In genomic region chr9:95105519-95106287, GRCh38 we compare ENCODE assay signal across 21 cellular contexts.
DNase-seq lines count a peak whose midpoint lies in the region; ATAC-seq and TF ChIP-seq lines count a peak whose summit lies in the region.
"Had no signal": no experiment of that assay in that cellular context is flagged by ENCODE, and none has a peak within 500 bp of the region (broad histone marks: within the 10 kb centered on the region; RNA-seq: fewer than 3 reads in every experiment).

No MANE protein-coding gene starts in this region.

- TF ChIP-seq CTCF in Calu3 (IDR thresholded peaks at IDR 0.05; ENCODE audit: unreplicated experiment) (no peak), ascending aorta (IDR thresholded peaks at IDR 0.05) (no peak), esophagus squamous epithelium (IDR thresholded peaks at IDR 0.05) (peak in 2 of 6 experiments; percentile 16 to 24), psoas muscle (IDR thresholded peaks at IDR 0.05) (no peak), GM23338 (conservative IDR thresholded peaks at IDR 0.05; ENCODE audit: low read depth in 2 of 2) (no peak)

- H3K9me3 ChIP-seq in ascending aorta: no peaks in the 10 kb centered on the region
- no peaks in the 10 kb centered on the region for H3K9me3 ChIP-seq in esophagus squamous epithelium
- no peaks in the 10 kb centered on the region for H3K9me3 ChIP-seq in psoas muscle

- H4K20me1 ChIP-seq in GM23338 (replicated peaks; ENCODE audit: insufficient read depth): no peaks in the 10 kb centered on the region

- ATAC-seq in psoas muscle (no peak), GM23338 (no peak), GM21515 (IDR thresholded peaks at IDR 0.05; ENCODE audit: unreplicated experiment) (no peak), GM21367 (IDR thresholded peaks at IDR 0.05; ENCODE audit: unreplicated experiment) (no peak), HG02885 (IDR thresholded peaks at IDR 0.05; ENCODE audit: poor library complexity, unreplicated experiment) (no peak)
- ATAC-seq: activated CD4-positive, CD25-positive, alpha-beta regulatory T cell treated with anti-CD3 and anti-CD28 coated beads, Interleukin-2, amount 50 U/mL, for 24 hours; activated CD8-positive, alpha-beta memory T cell treated with anti-CD3 and anti-CD28 coated beads, Interleukin-2, amount 10 ng/mL, durations not matched to agents 7 days and 5 days; left lobe of liver; stimulated activated memory B cell treated with anti-CD40 and anti-IgM and Interleukin-4, amounts not matched to agents 10 μg/mL and 1 μg/mL and 100 μg/mL, for 72 hours had no signal

- no peaks in the 10 kb centered on the region for H3K9me2 ChIP-seq in GM23338 (ENCODE audit: insufficient read depth)

- H3K4me1 ChIP-seq in ascending aorta: peaks cover 42 to 88% of the 10 kb centered on the region in 2 donors
- H3K4me1 ChIP-seq in esophagus squamous epithelium: peaks cover 56 to 89% (median 61%) of the 10 kb centered on the region in 3 donors
- H3K4me1 ChIP-seq in psoas muscle: peaks cover 30% of the 10 kb centered on the region
- H3K4me1 ChIP-seq in GM23338 (ENCODE audit: insufficient read depth): no peaks in the 10 kb centered on the region; the same call in 1 of the 2 replicates
- H3K4me1 ChIP-seq: parathyroid adenoma had no signal

- no peaks in the 10 kb centered on the region for H3K27me3 Mint-ChIP-seq in Calu3 (ENCODE audit: unreplicated experiment)
- H3K27me3 Mint-ChIP-seq in GM23338 (ENCODE audit: insufficient read depth, low read depth, poor library complexity): peaks cover 10% of the 10 kb centered on the region
- H3K27me3 Mint-ChIP-seq: activated CD8-positive, alpha-beta memory T cell treated with anti-CD3 and anti-CD28 coated beads, Interleukin-2, amount 10 ng/mL, durations not matched to agents 7 days and 5 days; CD4-positive, alpha-beta T cell; stimulated activated memory B cell treated with anti-CD40 and anti-IgM and Interleukin-4, amounts not matched to agents 10 μg/mL and 1 μg/mL and 100 μg/mL, for 72 hours had no signal

- intact Hi-C loops in Calu3 (cut with micrococcal nuclease; ENCODE audit: unreplicated experiment) (no loop called here), ascending aorta (cut with DNase I) (loop anchor here (2.0 kb wide), 1 partner anchor 15 kb away; no protein-coding TSS in a partner anchor), esophagus squamous epithelium (cut with DNase I) (no loop called here), psoas muscle (cut with DNase I) (no loop called here)

- DNase-seq in Calu3: no peak
- DNase-seq in ascending aorta (ENCODE audit: low spot score in 2 of 2): no peak
- DNase-seq in esophagus squamous epithelium (lab: John Stamatoyannopoulos, UW): no peak
- no peak for DNase-seq in psoas muscle
- DNase-seq in GM23338 (ENCODE audit: low spot score): no peak
- DNase-seq: activated CD8-positive, alpha-beta memory T cell treated with anti-CD3 and anti-CD28 coated beads, Interleukin-2, amount 10 ng/mL, durations not matched to agents 7 days and 5 days; activated gamma-delta T cell; CD4-positive, alpha-beta T cell; dermis blood vessel endothelial cell; hypothalamus; Karpas-422; NCI-H1436; NCI-H2227 treated with DMSO at 0.1 percent for 48 hours; T-helper 2 cell had no signal

- no peaks in the 10 kb centered on the region for H3K79me2 ChIP-seq in GM23338 (replicated peaks; ENCODE audit: insufficient read depth)
- H3K79me2 ChIP-seq: parathyroid adenoma had no signal

- CTCF ChIA-PET in Calu3 (lab: Charles Lee): interaction anchor here (0.5 kb wide), 1 partner anchor 143 kb away, joined by 3 read pairs; no protein-coding TSS in a partner anchor

- no peaks in the 10 kb centered on the region for H3F3A ChIP-seq in GM23338 (replicated peaks; ENCODE audit: low read depth)

- peak overlapping the region; percentile 58 for H3K27ac Mint-ChIP-seq in Calu3 (ENCODE audit: unreplicated experiment)
- no peak overlapping the region for H3K27ac Mint-ChIP-seq in GM23338
- H3K27ac Mint-ChIP-seq: activated CD8-positive, alpha-beta memory T cell treated with anti-CD3 and anti-CD28 coated beads, Interleukin-2, amount 10 ng/mL, durations not matched to agents 7 days and 5 days; CD4-positive, alpha-beta T cell; stimulated activated memory B cell treated with anti-CD40 and anti-IgM and Interleukin-4, amounts not matched to agents 10 μg/mL and 1 μg/mL and 100 μg/mL, for 72 hours had no signal

- no peak for TF ChIP-seq POLR2A in esophagus squamous epithelium (IDR thresholded peaks at IDR 0.05)

- H3K4me3 Mint-ChIP-seq in Calu3 (ENCODE audit: low read depth, unreplicated experiment) (no peak overlapping the region), GM23338 (no peak overlapping the region)
- H3K4me3 Mint-ChIP-seq: activated CD8-positive, alpha-beta memory T cell treated with anti-CD3 and anti-CD28 coated beads, Interleukin-2, amount 10 ng/mL, durations not matched to agents 7 days and 5 days; CD4-positive, alpha-beta T cell; stimulated activated memory B cell treated with anti-CD40 and anti-IgM and Interleukin-4, amounts not matched to agents 10 μg/mL and 1 μg/mL and 100 μg/mL, for 72 hours had no signal

- H3K4me2 ChIP-seq in GM23338: no peak overlapping the region

- BruUV-seq in Calu3 (replicated peaks; lab: Mats Ljungman, UMichigan): no TSS peak

- H2AFZ ChIP-seq in GM23338: no peak overlapping the region
- H2AFZ ChIP-seq: parathyroid adenoma had no signal

- no peaks in the 10 kb centered on the region for H3K27me3 ChIP-seq in ascending aorta
- no peaks in the 10 kb centered on the region for H3K27me3 ChIP-seq in esophagus squamous epithelium
- no peaks in the 10 kb centered on the region for H3K27me3 ChIP-seq in psoas muscle (ENCODE audit: insufficient read depth in 3 of 3, low read length in 2 of 3)
- H3K27me3 ChIP-seq in GM23338 (ENCODE audit: insufficient read depth): no peaks in the 10 kb centered on the region

- H3K4me1 Mint-ChIP-seq in Calu3 (ENCODE audit: low read depth, unreplicated experiment): peaks cover 10% of the 10 kb centered on the region
- H3K4me1 Mint-ChIP-seq in GM23338: peaks cover 11% of the 10 kb centered on the region
- H3K4me1 Mint-ChIP-seq: activated CD8-positive, alpha-beta memory T cell treated with anti-CD3 and anti-CD28 coated beads, Interleukin-2, amount 10 ng/mL, durations not matched to agents 7 days and 5 days; stimulated activated memory B cell treated with anti-CD40 and anti-IgM and Interleukin-4, amounts not matched to agents 10 μg/mL and 1 μg/mL and 100 μg/mL, for 72 hours had no signal

- no peaks in the 10 kb centered on the region for H3K9me3 Mint-ChIP-seq in Calu3 (ENCODE audit: low read depth, unreplicated experiment)
- no peaks in the 10 kb centered on the region for H3K9me3 Mint-ChIP-seq in GM23338
- H3K9me3 Mint-ChIP-seq: CD4-positive, alpha-beta T cell; stimulated activated memory B cell treated with anti-CD40 and anti-IgM and Interleukin-4, amounts not matched to agents 10 μg/mL and 1 μg/mL and 100 μg/mL, for 72 hours had no signal

- WGBS in esophagus squamous epithelium, 2 donors: 34 to 55% methylated on average over 12 to 13 of the region's 13 CpGs
- WGBS in psoas muscle, 3 donors: 65 to 76% (median 69%) methylated on average over 13 of the region's 13 CpGs

- peak overlapping the region; percentile 84 to 95 for H3K27ac ChIP-seq in ascending aorta
- peak overlapping the region; percentile 83 to 97 (median 90) for H3K27ac ChIP-seq in esophagus squamous epithelium
- peak overlapping the region; percentile 37 for H3K27ac ChIP-seq in psoas muscle
- no peak overlapping the region for H3K27ac ChIP-seq in GM23338 (ENCODE audit: low read depth)
- H3K27ac ChIP-seq: parathyroid adenoma had no signal

- H3K4me3 ChIP-seq in ascending aorta (no peak overlapping the region), esophagus squamous epithelium (peak overlapping the region in 2 of 4 donors; percentile 3 to 5), psoas muscle (no peak overlapping the region), GM23338 (no peak overlapping the region)

- peaks cover 6 to 29% of the 10 kb centered on the region in 2 donors for H3K36me3 ChIP-seq in ascending aorta
- peaks cover 0 to 56% (median 15%) of the 10 kb centered on the region in 3 donors for H3K36me3 ChIP-seq in esophagus squamous epithelium
- peaks cover 0 to 33% of the 10 kb centered on the region in 2 donors for H3K36me3 ChIP-seq in psoas muscle (ENCODE audit: insufficient read depth in 1 of 2, low read depth in 1 of 2)
- 0 out of 2 replicates have a peak, but pooled peaks cover 4% of the 10 kb centered on the region for H3K36me3 ChIP-seq in GM23338 (ENCODE audit: insufficient read depth)

- H3K36me3 Mint-ChIP-seq in Calu3 (ENCODE audit: insufficient read depth, unreplicated experiment) (peaks cover 40% of the 10 kb centered on the region), GM23338 (ENCODE audit: low read depth) (peaks cover 13% of the 10 kb centered on the region; the same call in 2 of the 3 replicates)
- H3K36me3 Mint-ChIP-seq: activated CD8-positive, alpha-beta memory T cell treated with anti-CD3 and anti-CD28 coated beads, Interleukin-2, amount 10 ng/mL, durations not matched to agents 7 days and 5 days had no signal

TF ChIP-seq in GM23338, 12 proteins besides CTCF, POLR2A, EP300 and RAD21:
- no peak for TF ChIP-seq ZNF114 (CRISPR knock-in tag; IDR thresholded peaks at IDR 0.05)
- TF ChIP-seq EZH2phosphoT487 (IDR thresholded peaks at IDR 0.05; ENCODE audit: unreplicated experiment): no peak
- no peak for TF ChIP-seq REST (IDR thresholded peaks at IDR 0.05; ENCODE audit: unreplicated experiment)
- TF ChIP-seq NANOG (IDR thresholded peaks at IDR 0.05; ENCODE audit: borderline replicate concordance): no peak
